Comparison of ENCODE assay signal across 22 cellular contexts in genomic region chr7:52154382-52154781, GRCh38.
A peak's percentile ranks its signal among the peaks of the same experiment; 100 is the strongest.
DNase-seq lines count a peak whose midpoint lies in the region; ATAC-seq and TF ChIP-seq lines count a peak whose summit lies in the region.
"Had no signal": no experiment of that assay in that cellular context is flagged by ENCODE, and none has a peak within 500 bp of the region (broad histone marks: within the 10 kb centered on the region; RNA-seq: fewer than 3 reads in every experiment).

No MANE protein-coding gene starts in this region.

- H3K4me2 ChIP-seq in SK-N-SH = no peak overlapping the region
- H3K4me2 ChIP-seq in OCI-LY1 (ENCODE audit: low read length) = no peak overlapping the region

- TF ChIP-seq EP300 in SK-N-SH (IDR thresholded peaks at IDR 0.05; ENCODE audit: borderline replicate concordance in 1 of 2, low read depth in 1 of 2, low read length in 1 of 2) = no peak

- DNase-seq in SK-N-SH (peak; percentile 15), endodermal cell (no peak), NCI-H2227 treated with DMSO at 0.1 percent for 48 hours (lab: John Stamatoyannopoulos, UW) (no peak), NCI-H2107 treated with DMSO at 0.1 percent for 48 hours (lab: John Stamatoyannopoulos, UW; ENCODE audit: unreplicated experiment) (no peak), UCSD-AML1 (lab: John Stamatoyannopoulos, UW; ENCODE audit: unreplicated experiment) (no peak)
- no peak for DNase-seq in stimulated activated CD8-positive, alpha-beta memory T cell treated with anti-CD3 and anti-CD28 coated beads, Interleukin-4, amount 100 ng/mL, for 48 hours
- DNase-seq: activated CD4-positive, alpha-beta memory T cell treated with anti-CD3 and anti-CD28 coated beads for 36 hours; activated naive CD4-positive, alpha-beta T cell treated with Interleukin-2 at 50 U/mL for 16 hours; anterior cingulate cortex; CD4-positive, alpha-beta T cell; cerebellar nuclear complex; DMS79; effector CD8-positive, alpha-beta T cell; left ventricle myocardium inferior; NCI-H1048; NCI-H2029 treated with DMSO at 0.1 percent for 48 hours; NCI-H526 treated with DMSO at 0.1 percent for 48 hours; stimulated activated CD4-positive, alpha-beta T cell treated with anti-CD3 and anti-CD28 coated beads, Interleukin-4, amount 100 ng/mL, for 24 hours; uterus had no signal

- H3K4me3 Mint-ChIP-seq in endodermal cell = no peak overlapping the region
- H3K4me3 Mint-ChIP-seq: activated CD4-positive, alpha-beta memory T cell treated with anti-CD3 and anti-CD28 coated beads for 36 hours; CD4-positive, alpha-beta T cell had no signal

- H4K20me1 ChIP-seq in SK-N-SH (ENCODE audit: insufficient read depth) (no peaks in the 10 kb centered on the region), OCI-LY1 (ENCODE audit: insufficient read depth, low read length) (no peaks in the 10 kb centered on the region)

- H3K9me3 ChIP-seq in SK-N-SH (0 out of 2 replicates have a peak, but pooled peaks cover 8% of the 10 kb centered on the region), OCI-LY1 (ENCODE audit: low read length) (no peaks in the 10 kb centered on the region), endodermal cell (ENCODE audit: control insufficient read depth, low read length) (no peaks in the 10 kb centered on the region)
- H3K9me3 ChIP-seq: left ventricle myocardium inferior, uterus had no signal

- H3K4me1 ChIP-seq in SK-N-SH (ENCODE audit: control insufficient read depth in 1 of 2, insufficient read depth in 2 of 2, low read depth in 1 of 2, low read length in 1 of 2) (no peaks in the 10 kb centered on the region), OCI-LY1 (ENCODE audit: insufficient read depth, low read length, severe bottlenecking) (no peaks in the 10 kb centered on the region), endodermal cell (ENCODE audit: control insufficient read depth, insufficient read depth, low read length) (no peaks in the 10 kb centered on the region)
- H3K4me1 ChIP-seq: left ventricle myocardium inferior, uterus had no signal

- H3K79me2 ChIP-seq in SK-N-SH (ENCODE audit: insufficient read depth) (no peaks in the 10 kb centered on the region), OCI-LY1 (ENCODE audit: insufficient read depth, low read length) (no peaks in the 10 kb centered on the region)

- no peak for ATAC-seq in SK-N-SH treated with all-trans-retinoic acid at 6 μM for 48 hours
- ATAC-seq: K562 had no signal

- H3K4me3 ChIP-seq in SK-N-SH (ENCODE audit: low read depth in 2 of 2, low read length in 1 of 2) (no peak overlapping the region; a peak in 1 of 4 replicates), OCI-LY1 (ENCODE audit: low read depth, low read length, poor library complexity, severe bottlenecking) (no peak overlapping the region), endodermal cell (ENCODE audit: low read length) (no peak overlapping the region)
- H3K4me3 ChIP-seq: K562, left ventricle myocardium inferior, uterus had no signal

- no peaks in the 10 kb centered on the region for H3K27me3 Mint-ChIP-seq in endodermal cell (ENCODE audit: insufficient read depth)
- H3K27me3 Mint-ChIP-seq: activated CD4-positive, alpha-beta memory T cell treated with anti-CD3 and anti-CD28 coated beads for 36 hours; CD4-positive, alpha-beta T cell had no signal

- CTCF ChIA-PET in SK-N-SH (lab: Yijun Ruan, JAX) = no interaction called here

- H3K9me2 ChIP-seq in SK-N-SH = 0 out of 2 replicates have a peak, but pooled peaks cover 7% of the 10 kb centered on the region
- H3K9me2 ChIP-seq in OCI-LY1 (ENCODE audit: low read depth, low read length) = no peaks in the 10 kb centered on the region

- POLR2A ChIA-PET in SK-N-SH (lab: Yijun Ruan, JAX) = no interaction called here

- peaks cover 3% of the 10 kb centered on the region for H3K9me3 Mint-ChIP-seq in endodermal cell

- H3K27ac ChIP-seq in SK-N-SH (ENCODE audit: low read depth in 2 of 2, low read length in 1 of 2) (no peak overlapping the region), OCI-LY1 (ENCODE audit: low read depth, low read length, poor library complexity, severe bottlenecking) (no peak overlapping the region), endodermal cell (ENCODE audit: low read depth, low read length) (no peak overlapping the region)
- H3K27ac ChIP-seq: left ventricle myocardium inferior, uterus had no signal

- no peaks in the 10 kb centered on the region for H3K36me3 Mint-ChIP-seq in endodermal cell (ENCODE audit: low read depth)
- H3K36me3 Mint-ChIP-seq: activated CD4-positive, alpha-beta memory T cell treated with anti-CD3 and anti-CD28 coated beads for 36 hours had no signal

- H3K27me3 ChIP-seq in SK-N-SH (ENCODE audit: insufficient read depth) (no peaks in the 10 kb centered on the region), OCI-LY1 (ENCODE audit: insufficient read depth, low read length) (no peaks in the 10 kb centered on the region), endodermal cell (ENCODE audit: control insufficient read depth, insufficient read depth, low read length, poor library complexity, severe bottlenecking) (no peaks in the 10 kb centered on the region)
- H3K27me3 ChIP-seq: uterus had no signal

- no peak for TF ChIP-seq CTCF in SK-N-SH (IDR thresholded peaks at IDR 0.05)
- TF ChIP-seq CTCF in OCI-LY1 (IDR thresholded peaks at IDR 0.05; ENCODE audit: low read length) = peak; percentile 56
- TF ChIP-seq CTCF in endodermal cell (conservative IDR thresholded peaks at IDR 0.05) = peak; percentile 74

- H3K9ac ChIP-seq in SK-N-SH (no peak overlapping the region), OCI-LY1 (ENCODE audit: low read length) (no peak overlapping the region), endodermal cell (ENCODE audit: extremely low read depth, low read length, poor library complexity, severe bottlenecking) (no peak overlapping the region)

- no peaks in the 10 kb centered on the region for H3K4me1 Mint-ChIP-seq in endodermal cell

- no peak overlapping the region for H2AFZ ChIP-seq in SK-N-SH (ENCODE audit: low read depth)
- 0 out of 2 replicates have a peak overlapping the region, but pooled peaks have one; percentile 24 for H2AFZ ChIP-seq in OCI-LY1 (ENCODE audit: low read length)

- TF ChIP-seq RAD21 in SK-N-SH (IDR thresholded peaks at IDR 0.05; ENCODE audit: low read length) = no peak

- H3F3A ChIP-seq in SK-N-SH (replicated peaks; ENCODE audit: insufficient read depth) (no peaks in the 10 kb centered on the region), OCI-LY1 (ENCODE audit: insufficient read depth, low read length) (no peaks in the 10 kb centered on the region)

- no peak overlapping the region for H3K27ac Mint-ChIP-seq in endodermal cell
- H3K27ac Mint-ChIP-seq: activated CD4-positive, alpha-beta memory T cell treated with anti-CD3 and anti-CD28 coated beads for 36 hours; CD4-positive, alpha-beta T cell had no signal

- no peaks in the 10 kb centered on the region for H3K36me3 ChIP-seq in SK-N-SH (replicated peaks in 1 of 2; ENCODE audit: control insufficient read depth in 1 of 2, insufficient read depth in 2 of 2, low read length in 1 of 2)
- H3K36me3 ChIP-seq in OCI-LY1 (ENCODE audit: insufficient read depth, low read length) = no peaks in the 10 kb centered on the region
- no peaks in the 10 kb centered on the region for H3K36me3 ChIP-seq in endodermal cell (ENCODE audit: control insufficient read depth, insufficient read depth, low read length)
- H3K36me3 ChIP-seq: left ventricle myocardium inferior, uterus had no signal

- 26% methylated on average over 2 of the region's 2 CpGs for WGBS in SK-N-SH (ENCODE audit: low lambda C conversion rate)
- 92 to 100% methylated on average over 1 to 2 of the region's 2 CpGs for WGBS in endodermal cell (ENCODE audit: insufficient coverage in 1 of 2, insufficient read length in 1 of 2), 2 experiments

TF ChIP-seq in SK-N-SH, 30 proteins besides CTCF, POLR2A, EP300 and RAD21 (continues in another document):
- TF ChIP-seq POLR2AphosphoS5 (IDR thresholded peaks at IDR 0.05; ENCODE audit: low read depth, low read length) = no peak
- no peak for TF ChIP-seq FOSL2 (IDR thresholded peaks at IDR 0.05; ENCODE audit: borderline replicate concordance, low read depth)
- TF ChIP-seq PBX3 (IDR thresholded peaks at IDR 0.05) = no peak
- TF ChIP-seq EZH2phosphoT487 (IDR thresholded peaks at IDR 0.05; ENCODE audit: borderline replicate concordance, low read depth) = no peak

TF ChIP-seq in SK-N-SH treated with all-trans-retinoic acid at 6 μM for 48 hours, 23 proteins besides CTCF, POLR2A, EP300 and RAD21:
- TF ChIP-seq CSDC2 (CRISPR knock-in tag; IDR thresholded peaks at IDR 0.05) = no peak
- TF ChIP-seq, protein P1, sequence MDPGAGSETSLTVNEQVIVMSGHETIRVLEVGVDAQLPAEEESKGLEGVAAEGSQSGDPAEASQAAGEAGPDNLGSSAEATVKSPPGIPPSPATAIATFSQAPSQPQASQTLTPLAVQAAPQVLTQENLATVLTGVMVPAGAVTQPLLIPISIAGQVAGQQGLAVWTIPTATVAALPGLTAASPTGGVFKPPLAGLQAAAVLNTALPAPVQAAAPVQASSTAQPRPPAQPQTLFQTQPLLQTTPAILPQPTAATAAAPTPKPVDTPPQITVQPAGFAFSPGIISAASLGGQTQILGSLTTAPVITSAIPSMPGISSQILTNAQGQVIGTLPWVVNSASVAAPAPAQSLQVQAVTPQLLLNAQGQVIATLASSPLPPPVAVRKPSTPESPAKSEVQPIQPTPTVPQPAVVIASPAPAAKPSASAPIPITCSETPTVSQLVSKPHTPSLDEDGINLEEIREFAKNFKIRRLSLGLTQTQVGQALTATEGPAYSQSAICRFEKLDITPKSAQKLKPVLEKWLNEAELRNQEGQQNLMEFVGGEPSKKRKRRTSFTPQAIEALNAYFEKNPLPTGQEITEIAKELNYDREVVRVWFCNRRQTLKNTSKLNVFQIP (CRISPR knock-in tag; IDR thresholded peaks at IDR 0.05; ENCODE audit: borderline replicate concordance, low read depth) = no peak
